Comparison of ENCODE assay signal across 30 cellular contexts in genomic region chr16:35174006-35174405, GRCh38.
"Had no signal": no experiment of that assay in that cellular context is flagged by ENCODE, and none has a peak within 500 bp of the region (broad histone marks: within the 10 kb centered on the region; RNA-seq: fewer than 3 reads in every experiment).

No MANE protein-coding gene starts in this region.

- H3K27me3 Mint-ChIP-seq: naive thymus-derived CD8-positive, alpha-beta T cell; progenitor cell of endocrine pancreas; stimulated activated memory B cell treated with anti-CD40 and anti-IgM and Interleukin-4, amounts not matched to agents 10 μg/mL and 1 μg/mL and 100 μg/mL, for 72 hours had no signal

- H3K4me3 ChIP-seq: gastroesophageal sphincter, heart left ventricle, hepatocyte, left lung, pancreas, smooth muscle cell, tibial artery, upper lobe of left lung, vagina had no signal

- H3K4me1 ChIP-seq: foreskin keratinocyte, gastroesophageal sphincter, left lung, pancreas, testis, tibial artery, upper lobe of left lung, vagina had no signal

- DNase-seq: cerebellar nuclear complex; cortex of kidney; effector CD8-positive, alpha-beta T cell; endodermal cell; foreskin keratinocyte; heart left ventricle; left cardiac atrium; mammary epithelial cell; mesendoderm; naive thymus-derived CD8-positive, alpha-beta T cell; nephron progenitor cell; nucleus accumbens; stimulated activated CD4-positive, alpha-beta T cell treated with anti-CD3 and anti-CD28 coated beads, Interleukin-2, amount 100 ng/mL, for 24 hours; stimulated activated CD4-positive, alpha-beta T cell treated with anti-CD3 and anti-CD28 coated beads, Interleukin-4, amount 100 ng/mL, for 24 hours; stimulated activated naive CD8-positive, alpha-beta T cell treated with anti-CD3 and anti-CD28 coated beads, Interleukin-15, Interleukin-2, amounts not matched to agents 100 U/mL and 50 U/mL, for 24 hours; substantia nigra; testis had no signal

- H3K36me3 Mint-ChIP-seq: stimulated activated memory B cell treated with anti-CD40 and anti-IgM and Interleukin-4, amounts not matched to agents 10 μg/mL and 1 μg/mL and 100 μg/mL, for 72 hours had no signal

- H3K4me3 Mint-ChIP-seq: endodermal cell; naive thymus-derived CD8-positive, alpha-beta T cell; nephron progenitor cell; stimulated activated memory B cell treated with anti-CD40 and anti-IgM and Interleukin-4, amounts not matched to agents 10 μg/mL and 1 μg/mL and 100 μg/mL, for 72 hours had no signal

- H3K36me3 ChIP-seq: gastroesophageal sphincter, heart left ventricle, left lung, pancreas, tibial artery, upper lobe of left lung, vagina had no signal

- H3K27me3 ChIP-seq: foreskin keratinocyte, gastroesophageal sphincter, heart left ventricle, hepatocyte, left lung, pancreas, testis, tibial artery, upper lobe of left lung, vagina had no signal

- H3K27ac ChIP-seq: epithelial cell of prostate, foreskin keratinocyte, gastroesophageal sphincter, heart left ventricle, hepatocyte, left lung, pancreas, testis, tibial artery, upper lobe of left lung, vagina had no signal

- H3K4me1 Mint-ChIP-seq: endodermal cell; naive thymus-derived CD8-positive, alpha-beta T cell; nephron progenitor cell; stimulated activated memory B cell treated with anti-CD40 and anti-IgM and Interleukin-4, amounts not matched to agents 10 μg/mL and 1 μg/mL and 100 μg/mL, for 72 hours had no signal

- ATAC-seq: esophagus mucosa; foreskin keratinocyte; gastroesophageal sphincter; heart left ventricle; left cardiac atrium; left lung; naive thymus-derived CD8-positive, alpha-beta T cell; pancreas; sciatic nerve; stimulated activated naive CD8-positive, alpha-beta T cell treated with anti-CD3 and anti-CD28 coated beads, Interleukin-15, Interleukin-2, amounts not matched to agents 100 U/mL and 50 U/mL, for 24 hours had no signal

- H3K9me3 ChIP-seq: pancreas, testis, vagina had no signal

- H3K27ac Mint-ChIP-seq: endodermal cell; naive thymus-derived CD8-positive, alpha-beta T cell; nephron progenitor cell; progenitor cell of endocrine pancreas; stimulated activated memory B cell treated with anti-CD40 and anti-IgM and Interleukin-4, amounts not matched to agents 10 μg/mL and 1 μg/mL and 100 μg/mL, for 72 hours had no signal
